ENCODE assay signal across 15 cellular contexts in genomic region chr6:1395941-1396908, GRCh38. TPM values are rescaled to one million over a fixed set of nuclear protein-coding genes. Genes with fewer than 3 reads are reported as not detected.
DNase-seq lines count a peak whose midpoint lies in the region; ATAC-seq and TF ChIP-seq lines count a peak whose summit lies in the region.
"Had no signal": no experiment of that assay in that cellular context is flagged by ENCODE, and none has a peak within 500 bp of the region (broad histone marks: within the 10 kb centered on the region; RNA-seq: fewer than 3 reads in every experiment).

No MANE protein-coding gene starts in this region.

- TF ChIP-seq CTCF in colonic mucosa (IDR thresholded peaks at IDR 0.05) (no peak), upper lobe of left lung (IDR thresholded peaks at IDR 0.05) (no peak)

- no peak for ATAC-seq in upper lobe of left lung (ENCODE audit: low FRiP score in 2 of 2)

- TF ChIP-seq EP300 in upper lobe of left lung (IDR thresholded peaks at IDR 0.05), result no peak

- 44 to 45% methylated on average over 15 of the region's 15 CpGs for WGBS in upper lobe of left lung, 2 donors

- H3K9me3 Mint-ChIP-seq in activated naive CD4-positive, alpha-beta T cell treated with anti-CD3 and anti-CD28 coated beads, Interleukin-2, amount 50 U/mL, for 24 hours, result no peaks in the 10 kb centered on the region
- no peaks in the 10 kb centered on the region for H3K9me3 Mint-ChIP-seq in activated T-helper 2 cell treated with anti-CD3 and anti-CD28 coated beads, Interferon-gamma antibody, Interleukin-2, Interleukin-4, amounts not matched to agents 10 μg/mL and 5 μg/mL and 100 μg/mL, durations not matched to agents 14 hours and 24 hours and 36 hours
- H3K9me3 Mint-ChIP-seq: activated CD4-positive, alpha-beta memory T cell treated with anti-CD3 and anti-CD28 coated beads, Interleukin-2, amount 10 ng/mL, durations not matched to agents 7 days and 5 days; activated T-helper 1 cell treated with anti-CD3 and anti-CD28 coated beads, Interleukin-12 subunit alpha, Interleukin-12 subunit beta, Interleukin-2, Interleukin-4 antibody, amounts not matched to agents 30 ng/mL and 10 ng/mL and 1 ng/mL, durations not matched to agents 14 hours and 24 hours and 36 hours; memory B cell had no signal

- H3K27ac ChIP-seq in colonic mucosa (peak overlapping the region; percentile 10), upper lobe of left lung (peak overlapping the region; percentile 26 to 51 (median 39))
- H3K27ac ChIP-seq: neutrophil, WERI-Rb-1 had no signal

- intact Hi-C loops in colonic mucosa (cut with DNase I), result no loop called here
- intact Hi-C loops in activated T-helper 2 cell treated with anti-CD3 and anti-CD28 coated beads, Interferon-gamma antibody, Interleukin-2, Interleukin-4, amounts not matched to agents 10 μg/mL and 5 μg/mL and 100 μg/mL, durations not matched to agents 14 hours and 24 hours and 36 hours (cut with micrococcal nuclease), result loop anchor here (5.0 to 10.0 kb wide), 2 partner anchors 804 to 1839 kb away; no protein-coding TSS in a partner anchor

- H3K27ac Mint-ChIP-seq in activated naive CD4-positive, alpha-beta T cell treated with anti-CD3 and anti-CD28 coated beads, Interleukin-2, amount 50 U/mL, for 24 hours, result no peak overlapping the region
- H3K27ac Mint-ChIP-seq in activated T-helper 2 cell treated with anti-CD3 and anti-CD28 coated beads, Interferon-gamma antibody, Interleukin-2, Interleukin-4, amounts not matched to agents 10 μg/mL and 5 μg/mL and 100 μg/mL, durations not matched to agents 14 hours and 24 hours and 36 hours, result no peak overlapping the region
- H3K27ac Mint-ChIP-seq: activated CD4-positive, alpha-beta memory T cell treated with anti-CD3 and anti-CD28 coated beads, Interleukin-2, amount 10 ng/mL, durations not matched to agents 7 days and 5 days; activated T-helper 1 cell treated with anti-CD3 and anti-CD28 coated beads, Interleukin-12 subunit alpha, Interleukin-12 subunit beta, Interleukin-2, Interleukin-4 antibody, amounts not matched to agents 30 ng/mL and 10 ng/mL and 1 ng/mL, durations not matched to agents 14 hours and 24 hours and 36 hours; CD14-positive monocyte; memory B cell had no signal

- TF ChIP-seq POLR2A in upper lobe of left lung (IDR thresholded peaks at IDR 0.05), result no peak

- peaks cover 52% of the 10 kb centered on the region for H3K27me3 ChIP-seq in colonic mucosa
- peaks cover 68% of the 10 kb centered on the region for H3K27me3 ChIP-seq in mucosa of stomach (ENCODE audit: control insufficient read depth, insufficient read depth, low read length)
- H3K27me3 ChIP-seq in upper lobe of left lung, result peaks cover 0 to 38% (median 16%) of the 10 kb centered on the region in 4 donors

- no peaks in the 10 kb centered on the region for H3K36me3 Mint-ChIP-seq in activated naive CD4-positive, alpha-beta T cell treated with anti-CD3 and anti-CD28 coated beads, Interleukin-2, amount 50 U/mL, for 24 hours
- no peaks in the 10 kb centered on the region for H3K36me3 Mint-ChIP-seq in activated T-helper 2 cell treated with anti-CD3 and anti-CD28 coated beads, Interferon-gamma antibody, Interleukin-2, Interleukin-4, amounts not matched to agents 10 μg/mL and 5 μg/mL and 100 μg/mL, durations not matched to agents 14 hours and 24 hours and 36 hours (ENCODE audit: low read depth)
- H3K36me3 Mint-ChIP-seq: memory B cell had no signal

- H3K4me3 Mint-ChIP-seq in activated naive CD4-positive, alpha-beta T cell treated with anti-CD3 and anti-CD28 coated beads, Interleukin-2, amount 50 U/mL, for 24 hours, result peak overlapping the region; percentile 11
- H3K4me3 Mint-ChIP-seq in activated T-helper 2 cell treated with anti-CD3 and anti-CD28 coated beads, Interferon-gamma antibody, Interleukin-2, Interleukin-4, amounts not matched to agents 10 μg/mL and 5 μg/mL and 100 μg/mL, durations not matched to agents 14 hours and 24 hours and 36 hours (ENCODE audit: low read depth), result no peak overlapping the region
- H3K4me3 Mint-ChIP-seq: activated CD4-positive, alpha-beta memory T cell treated with anti-CD3 and anti-CD28 coated beads, Interleukin-2, amount 10 ng/mL, durations not matched to agents 7 days and 5 days; activated T-helper 1 cell treated with anti-CD3 and anti-CD28 coated beads, Interleukin-12 subunit alpha, Interleukin-12 subunit beta, Interleukin-2, Interleukin-4 antibody, amounts not matched to agents 30 ng/mL and 10 ng/mL and 1 ng/mL, durations not matched to agents 14 hours and 24 hours and 36 hours had no signal

- no peaks in the 10 kb centered on the region for H3K36me3 ChIP-seq in colonic mucosa
- H3K36me3 ChIP-seq in mucosa of stomach (ENCODE audit: control insufficient read depth, insufficient read depth, low read length), result no peaks in the 10 kb centered on the region
- no peaks in the 10 kb centered on the region for H3K36me3 ChIP-seq in upper lobe of left lung
- H3K36me3 ChIP-seq: neutrophil, WERI-Rb-1 had no signal

- H3K9ac ChIP-seq in colonic mucosa (ENCODE audit: low read depth in 2 of 2, low read length in 2 of 2), result peak overlapping the region in 1 of 2 donors; percentile 2
- peak overlapping the region; percentile 18 for H3K9ac ChIP-seq in mucosa of stomach (ENCODE audit: low read length)

- no peak for DNase-seq in activated naive CD4-positive, alpha-beta T cell treated with anti-CD3 and anti-CD28 coated beads, Interleukin-2, amount 50 U/mL, for 16 hours
- DNase-seq in colonic mucosa (no peak), upper lobe of left lung (no peak), GF-D8 (lab: John Stamatoyannopoulos, UW) (no peak), activated T-cell treated with anti-CD3 and anti-CD28 coated beads for 4 hours (no peak)
- DNase-seq in activated T-helper 2 cell treated with anti-CD3 and anti-CD28 coated beads, Interferon-gamma antibody, Interleukin-2, Interleukin-4, amounts not matched to agents 10 μg/mL and 5 μg/mL and 100 μg/mL, durations not matched to agents 14 hours and 24 hours and 36 hours (ENCODE audit: low spot score), result no peak
- DNase-seq: cerebellar nuclear complex had no signal

- no peak overlapping the region for H3K4me3 ChIP-seq in colonic mucosa
- H3K4me3 ChIP-seq in mucosa of stomach (ENCODE audit: low read length), result no peak overlapping the region
- peak overlapping the region in 1 of 4 donors; percentile 1 for H3K4me3 ChIP-seq in upper lobe of left lung

- peaks cover 8% of the 10 kb centered on the region for H3K4me1 Mint-ChIP-seq in activated naive CD4-positive, alpha-beta T cell treated with anti-CD3 and anti-CD28 coated beads, Interleukin-2, amount 50 U/mL, for 24 hours
- H3K4me1 Mint-ChIP-seq in activated T-helper 2 cell treated with anti-CD3 and anti-CD28 coated beads, Interferon-gamma antibody, Interleukin-2, Interleukin-4, amounts not matched to agents 10 μg/mL and 5 μg/mL and 100 μg/mL, durations not matched to agents 14 hours and 24 hours and 36 hours (ENCODE audit: low read depth), result peaks cover 9% of the 10 kb centered on the region
- H3K4me1 Mint-ChIP-seq: memory B cell had no signal

- H3K4me1 ChIP-seq in colonic mucosa (no peaks in the 10 kb centered on the region), mucosa of stomach (ENCODE audit: control insufficient read depth, insufficient read depth, low read length) (peaks cover 19% of the 10 kb centered on the region), upper lobe of left lung (peaks cover 0 to 19% (median 12%) of the 10 kb centered on the region in 4 donors)

- no peaks in the 10 kb centered on the region for H3K9me3 ChIP-seq in colonic mucosa
- H3K9me3 ChIP-seq in mucosa of stomach (ENCODE audit: control insufficient read depth, low read length), result no peaks in the 10 kb centered on the region
- no peaks in the 10 kb centered on the region for H3K9me3 ChIP-seq in upper lobe of left lung
- H3K9me3 ChIP-seq: neutrophil had no signal

- peaks cover 48% of the 10 kb centered on the region for H3K27me3 Mint-ChIP-seq in activated naive CD4-positive, alpha-beta T cell treated with anti-CD3 and anti-CD28 coated beads, Interleukin-2, amount 50 U/mL, for 24 hours
- H3K27me3 Mint-ChIP-seq in activated T-helper 2 cell treated with anti-CD3 and anti-CD28 coated beads, Interferon-gamma antibody, Interleukin-2, Interleukin-4, amounts not matched to agents 10 μg/mL and 5 μg/mL and 100 μg/mL, durations not matched to agents 14 hours and 24 hours and 36 hours (ENCODE audit: low read depth), result peaks cover 64% of the 10 kb centered on the region

RNA-seq across cellular contexts. Expression of gene FOXF2, which starts 6.8 kb away (rescaled TPM):
- total RNA-seq in colonic mucosa, result 1 to 10 TPM; 4.2 to 8.4 TPM
- total RNA-seq in upper lobe of left lung, result 10 to 100 TPM in 2 of 6 donors, 1 to 10 TPM in 4; 5.5 to 17.7 (median 8.8) TPM
- not detected in 2 replicates for total RNA-seq in activated T-helper 2 cell treated with anti-CD3 and anti-CD28 coated beads, Interferon-gamma antibody, Interleukin-2, Interleukin-4, amounts not matched to agents 10 μg/mL and 5 μg/mL and 100 μg/mL, durations not matched to agents 14 hours and 24 hours and 36 hours
- total RNA-seq: activated CD4-positive, alpha-beta memory T cell treated with anti-CD3 and anti-CD28 coated beads, Interleukin-2, amount 10 ng/mL, durations not matched to agents 7 days and 5 days; activated T-helper 1 cell treated with anti-CD3 and anti-CD28 coated beads, Interleukin-12 subunit alpha, Interleukin-12 subunit beta, Interleukin-2, Interleukin-4 antibody, amounts not matched to agents 30 ng/mL and 10 ng/mL and 1 ng/mL, durations not matched to agents 14 hours and 24 hours and 36 hours had no signal
